Comparison of ENCODE assay signal across 7 cellular contexts in genomic region chr2:240557101-240557751, GRCh38. TPM values are rescaled to one million over a fixed set of nuclear protein-coding genes. Genes with fewer than 3 reads are reported as not detected.
A peak's percentile ranks its signal among the peaks of the same experiment; 100 is the strongest.
DNase-seq lines count a peak whose midpoint lies in the region; ATAC-seq, FAIRE-seq and TF ChIP-seq lines count a peak whose summit lies in the region.
"Had no signal": no experiment of that assay in that cellular context is flagged by ENCODE, and none has a peak within 500 bp of the region (broad histone marks: within the 10 kb centered on the region; RNA-seq: fewer than 3 reads in every experiment).

No MANE protein-coding gene starts in this region.

- POLR2A ChIA-PET in GM12878 (lab: Charles Lee) = interaction anchor here (1.0 to 2.7 kb wide), 2 partner anchors 8 to 28 kb away, joined by 3 to 8 read pairs; no protein-coding TSS in a partner anchor

- no peak overlapping the region for H2AFZ ChIP-seq in GM12878 (ENCODE audit: control insufficient read depth, low read depth, low read length)

- peaks cover 0 to 10% of the 10 kb centered on the region in 2 experiments; a peak in 2 of 4 replicates for H3K36me3 ChIP-seq in GM12878 (ENCODE audit: control insufficient read depth in 2 of 2, insufficient read depth in 2 of 2, low read length in 1 of 2)

- ATAC-seq in GM12878 (no peak), natural killer cell (no peak), HG02938 (IDR thresholded peaks at IDR 0.05; ENCODE audit: unreplicated experiment) (no peak), GM19035 (IDR thresholded peaks at IDR 0.05; ENCODE audit: unreplicated experiment) (no peak)

- H3K4me1 Mint-ChIP-seq in natural killer cell = peaks cover 36 to 57% of the 10 kb centered on the region in 2 donors

- no peaks in the 10 kb centered on the region for H3K27me3 Mint-ChIP-seq in natural killer cell (ENCODE audit: low read depth in 2 of 2)

- H3K4me2 ChIP-seq in GM12878 (ENCODE audit: control insufficient read depth, insufficient read depth) = peak overlapping the region; percentile 99

- no peak overlapping the region for H3K9ac ChIP-seq in GM12878 (ENCODE audit: control insufficient read depth, insufficient read depth, low read length)

- whole genome bisulfite sequencing in GM12878 (ENCODE audit: insufficient coverage, insufficient replicate concordance, low lambda C conversion rate, missing lambda C conversion rate) = 58% methylated on average over 32 of the region's 51 CpGs

- TF ChIP-seq EP300 in GM12878 (IDR thresholded peaks at IDR 0.05; ENCODE audit: borderline replicate concordance in 1 of 2, control insufficient read depth in 1 of 2, low read depth in 2 of 2, low read length in 2 of 2) = no peak

- peaks cover 33% of the 10 kb centered on the region for H3K4me1 ChIP-seq in GM12878 (ENCODE audit: control insufficient read depth, insufficient read depth, low read length)

- no peaks in the 10 kb centered on the region; the same call in 2 of the 3 replicates for H3K9me3 ChIP-seq in GM12878 (replicated peaks; ENCODE audit: control insufficient read depth, insufficient read depth, low read length)

- RAD21 ChIA-PET in GM12878 (lab: Charles Lee; ENCODE audit: unreplicated experiment) = interaction anchor here (1.5 to 11.7 kb wide), 3 partner anchors 8 to 43 kb away, joined by 5 to 206 read pairs (median 6); partner anchors contain the start of gene CAPN10

- intact Hi-C loops in GM12878 (cut with micrococcal nuclease; ENCODE audit: unreplicated experiment) = no loop called here
- intact Hi-C loops in natural killer cell (cut with micrococcal nuclease) = no loop called here

- TF ChIP-seq CTCF in GM12878 (IDR thresholded peaks at IDR 0.05 in 2 of 3, conservative IDR thresholded peaks at IDR 0.05 in 1 of 3; ENCODE audit: control insufficient read depth in 2 of 3, extremely low read depth in 1 of 3, insufficient read depth in 1 of 3, low read depth in 3 of 3, low read length in 3 of 3) (no peak), natural killer cell (IDR thresholded peaks at IDR 0.05) (peak; percentile 8)

- H3K4me3 Mint-ChIP-seq in natural killer cell = peak overlapping the region; percentile 58

- CTCF ChIA-PET in GM12878 (lab: Yijun Ruan, JAX) = interaction anchor here (1.3 to 7.9 kb wide), 5 partner anchors 9 to 494 kb away, joined by 3 to 45 read pairs (median 14); partner anchors contain the start of gene CAPN10

- SMC1A ChIA-PET in GM12878 (lab: Charles Lee; ENCODE audit: uncharacterized antibody, unreplicated experiment) = interaction anchor here (0.7 to 12.1 kb wide), 4 partner anchors 11 to 43 kb away, joined by 3 to 124 read pairs (median 3); partner anchors contain the start of genes CAPN10 and RNPEPL1

- no peaks in the 10 kb centered on the region for H4K20me1 ChIP-seq in GM12878 (ENCODE audit: control insufficient read depth, insufficient read depth)

- H3K27ac Mint-ChIP-seq in natural killer cell = peak overlapping the region in 1 of 2 donors; percentile 45

- DNase-seq in D341Med (ENCODE audit: low spot score) (peak; percentile 15), GM12878 (ENCODE audit: low read depth, low spot score) (no peak), natural killer cell (no peak), NCI-H1436 treated with DMSO at 0.1 percent for 48 hours (lab: John Stamatoyannopoulos, UW) (no peak)
- DNase-seq: NCI-H1092 treated with DMSO at 0.1 percent for 48 hours had no signal

- no peaks in the 10 kb centered on the region for H3K9me3 Mint-ChIP-seq in natural killer cell

- in situ Hi-C loops in GM12878 (cut with MboI) = no loop called here

- H3K79me2 ChIP-seq in GM12878 (ENCODE audit: control insufficient read depth, insufficient read depth, low read length) = peaks cover 35% of the 10 kb centered on the region

- no peak for FAIRE-seq in GM12878 (lab: Jason Lieb, UNC)

- no peaks in the 10 kb centered on the region for H3K36me3 Mint-ChIP-seq in natural killer cell

- no peak for TF ChIP-seq POLR2A in GM12878 (IDR thresholded peaks at IDR 0.05; ENCODE audit: low read depth, low read length)

- peak overlapping the region; percentile 66; the same call in 1 of the 2 replicates for H3K4me3 ChIP-seq in GM12878

- BruUV-seq in GM12878 (replicated peaks; lab: Mats Ljungman, UMichigan) = no TSS peak

- H3K27ac ChIP-seq in GM12878 (ENCODE audit: control insufficient read depth, insufficient read depth) = no peak overlapping the region

- no peaks in the 10 kb centered on the region for H3K27me3 ChIP-seq in GM12878 (replicated peaks in 1 of 2; ENCODE audit: control insufficient read depth in 2 of 2, insufficient read depth in 2 of 2, low read length in 1 of 2)

- no peak for TF ChIP-seq RAD21 in GM12878 (IDR thresholded peaks at IDR 0.05; ENCODE audit: insufficient read depth, low read depth, low read length)

RNA-seq across cellular contexts. Expression of gene ANKMY1, which starts 0.6 kb away (rescaled TPM):
- total RNA-seq in GM12878 (2013; cell fraction: nucleolus; rRNA removed) = 30.8 and 36.5 TPM in 2 replicates
- 8.4 and 11.5 TPM in 2 replicates for total RNA-seq in GM12878 (2014; rRNA removed)
- total RNA-seq in GM12878 (2014; rRNA removed; fragmentation: Illumina TruSeq; extraction: Trizol) = 9.6 and 10.7 TPM in 2 replicates
- total RNA-seq in GM12878 (2021) = 15.3 and 19.6 TPM in 2 replicates
- 5.1 TPM for polyA plus RNA-seq in GM12878 (2011; ENCODE audit: low read depth)
- 5.8 and 7.3 TPM in 2 replicates for polyA plus RNA-seq in GM12878 (2011; rRNA removed)
- polyA plus RNA-seq in GM12878 (2011; cell fraction: cytosol; rRNA removed) = 9.3 and 9.6 TPM in 2 replicates
- polyA plus RNA-seq in GM12878 (2011; cell fraction: nucleus; rRNA removed) = 17.5 and 21.5 TPM in 2 replicates
- 9.4 and 9.8 TPM in 2 replicates for polyA plus RNA-seq in GM12878 (2012)
- polyA plus RNA-seq in GM12878 (2014; fragmentation: Illumina TruSeq; extraction: Trizol) = 9.0 and 15.1 TPM in 2 replicates
- 1 to 10 TPM; 1.1 to 2.4 TPM for polyA plus RNA-seq in GM12878 (2014; fragmentation: Nextera tagmentation; extraction: Ambion mirVana)
- polyA plus RNA-seq in GM12878 (2014; rRNA removed) = 11.6 and 13.8 TPM in 2 replicates
- polyA plus RNA-seq in GM12878 (2016; fragmentation: Nextera tagmentation; extraction: Ambion mirVana) = 10 to 100 TPM; 10.3 to 11.5 TPM
- 12.7 and 18.9 TPM in 2 replicates for polyA minus RNA-seq in GM12878 (2011; rRNA and poly(A)+ RNA removed)
- polyA minus RNA-seq in GM12878 (2011; cell fraction: cytosol; rRNA and poly(A)+ RNA removed) = 6.4 and 8.2 TPM in 2 replicates
- 13.8 and 23.8 TPM in 2 replicates for polyA minus RNA-seq in GM12878 (2011; cell fraction: nucleus; rRNA and poly(A)+ RNA removed)
- 10 to 100 TPM; 43.8 to 51.5 (median 46.6) TPM for total RNA-seq in natural killer cell

RNA-seq across cellular contexts. Expression of gene DUSP28, which starts 2.9 kb away (rescaled TPM):
- total RNA-seq in GM12878 (2013; cell fraction: nucleolus; rRNA removed) = 10.4 and 11.4 TPM in 2 replicates
- total RNA-seq in GM12878 (2014; rRNA removed) (8.2 and 8.6 TPM in 2 replicates), GM12878 (2014; rRNA removed; fragmentation: Illumina TruSeq; extraction: Trizol) (3.4 and 3.6 TPM in 2 replicates), GM12878 (2021) (4.8 and 5.2 TPM in 2 replicates), natural killer cell (10 to 100 TPM; 13.5 to 25.2 (median 18.5) TPM)
- 3.1 TPM for polyA plus RNA-seq in GM12878 (2011; ENCODE audit: low read depth)
- polyA plus RNA-seq in GM12878 (2011; rRNA removed) (9.5 and 11.0 TPM in 2 replicates), GM12878 (2014; fragmentation: Illumina TruSeq; extraction: Trizol) (4.4 and 4.6 TPM in 2 replicates), GM12878 (2014; fragmentation: Nextera tagmentation; extraction: Ambion mirVana) (1 to 10 TPM; 2.5 to 3.0 TPM), GM12878 (2014; rRNA removed) (6.2 and 7.6 TPM in 2 replicates), GM12878 (2016; fragmentation: Nextera tagmentation; extraction: Ambion mirVana) (10 to 100 TPM; 11.6 to 12.5 TPM)
- 6.3 and 6.4 TPM in 2 replicates for polyA plus RNA-seq in GM12878 (2011; cell fraction: cytosol; rRNA removed)
- 3.7 and 5.9 TPM in 2 replicates for polyA plus RNA-seq in GM12878 (2011; cell fraction: nucleus; rRNA removed)
- polyA plus RNA-seq in GM12878 (2012) = 7.7 and 8.3 TPM in 2 replicates
- polyA minus RNA-seq in GM12878 (2011; rRNA and poly(A)+ RNA removed) = 7.6 and 10.9 TPM in 2 replicates
- 1.7 and 3.6 TPM in 2 replicates for polyA minus RNA-seq in GM12878 (2011; cell fraction: cytosol; rRNA and poly(A)+ RNA removed)
- 6.4 and 11.9 TPM in 2 replicates for polyA minus RNA-seq in GM12878 (2011; cell fraction: nucleus; rRNA and poly(A)+ RNA removed)

RNA-seq across cellular contexts. Expression of gene RNPEPL1, which starts 11.1 kb away (rescaled TPM):
- 20.1 and 20.4 TPM in 2 replicates for total RNA-seq in GM12878 (2013; cell fraction: nucleolus; rRNA removed)
- total RNA-seq in GM12878 (2014; rRNA removed) (18.1 and 21.6 TPM in 2 replicates), GM12878 (2014; rRNA removed; fragmentation: Illumina TruSeq; extraction: Trizol) (5.4 and 6.2 TPM in 2 replicates), GM12878 (2021) (49.5 and 53.5 TPM in 2 replicates), natural killer cell (100 to 1,000 TPM; 145 to 167 (median 164) TPM)
- 13.5 TPM for polyA plus RNA-seq in GM12878 (2011; ENCODE audit: low read depth)
- polyA plus RNA-seq in GM12878 (2011; rRNA removed) (2.2 and 5.4 TPM in 2 replicates), GM12878 (2014; fragmentation: Illumina TruSeq; extraction: Trizol) (1.1 and 6.7 TPM in 2 replicates), GM12878 (2014; fragmentation: Nextera tagmentation; extraction: Ambion mirVana) (1 to 10 TPM in 1 of 2 experiments, under 1 TPM in 1; 0.24 to 1.2 TPM), GM12878 (2014; rRNA removed) (32.0 and 42.9 TPM in 2 replicates), GM12878 (2016; fragmentation: Nextera tagmentation; extraction: Ambion mirVana) (1 to 10 TPM; 6.9 to 9.6 TPM)
- polyA plus RNA-seq in GM12878 (2011; cell fraction: cytosol; rRNA removed) = 16.9 and 21.7 TPM in 2 replicates
- 81.1 and 82.2 TPM in 2 replicates for polyA plus RNA-seq in GM12878 (2011; cell fraction: nucleus; rRNA removed)
- polyA plus RNA-seq in GM12878 (2012) = 34.1 and 38.3 TPM in 2 replicates
- 8.1 and 20.4 TPM in 2 replicates for polyA minus RNA-seq in GM12878 (2011; rRNA and poly(A)+ RNA removed)
- polyA minus RNA-seq in GM12878 (2011; cell fraction: cytosol; rRNA and poly(A)+ RNA removed) = 23.8 and 30.4 TPM in 2 replicates
- 12.5 and 29.9 TPM in 2 replicates for polyA minus RNA-seq in GM12878 (2011; cell fraction: nucleus; rRNA and poly(A)+ RNA removed)

RNA-seq across cellular contexts. Expression of gene CAPN10, which starts 29.3 kb away (rescaled TPM):
- total RNA-seq in GM12878 (2013; cell fraction: nucleolus; rRNA removed) = 79.8 and 82.5 TPM in 2 replicates
- total RNA-seq in GM12878 (2014; rRNA removed) = 26.6 and 32.9 TPM in 2 replicates
- total RNA-seq in GM12878 (2014; rRNA removed; fragmentation: Illumina TruSeq; extraction: Trizol) = 8.4 and 12.4 TPM in 2 replicates
- total RNA-seq in GM12878 (2021) = 31.5 and 40.6 TPM in 2 replicates
- 4.5 TPM for polyA plus RNA-seq in GM12878 (2011; ENCODE audit: low read depth)
- polyA plus RNA-seq in GM12878 (2011; rRNA removed) = 6.0 and 10.3 TPM in 2 replicates
- 9.9 and 23.2 TPM in 2 replicates for polyA plus RNA-seq in GM12878 (2011; cell fraction: cytosol; rRNA removed)
- polyA plus RNA-seq in GM12878 (2011; cell fraction: nucleus; rRNA removed) = 159 and 187 TPM in 2 replicates
- polyA plus RNA-seq in GM12878 (2012) = 19.0 and 21.0 TPM in 2 replicates
- 2.4 and 7.3 TPM in 2 replicates for polyA plus RNA-seq in GM12878 (2014; fragmentation: Illumina TruSeq; extraction: Trizol)
- 1 to 10 TPM in 1 of 2 experiments, under 1 TPM in 1; 0.37 to 1.6 TPM for polyA plus RNA-seq in GM12878 (2014; fragmentation: Nextera tagmentation; extraction: Ambion mirVana)
- polyA plus RNA-seq in GM12878 (2014; rRNA removed) = 38.2 and 46.0 TPM in 2 replicates
- 10 to 100 TPM; 22.6 to 27.1 TPM for polyA plus RNA-seq in GM12878 (2016; fragmentation: Nextera tagmentation; extraction: Ambion mirVana)
- 7.5 and 13.8 TPM in 2 replicates for polyA minus RNA-seq in GM12878 (2011; rRNA and poly(A)+ RNA removed)
- polyA minus RNA-seq in GM12878 (2011; cell fraction: cytosol; rRNA and poly(A)+ RNA removed) = 7.4 and 9.0 TPM in 2 replicates
- polyA minus RNA-seq in GM12878 (2011; cell fraction: nucleus; rRNA and poly(A)+ RNA removed) = 31.7 and 59.3 TPM in 2 replicates
- 10 to 100 TPM; 69.3 to 95.1 (median 91.0) TPM for total RNA-seq in natural killer cell
